In genomic region chr7:129575699-129576098, GRCh38 we compare ENCODE assay signal across 2 cellular contexts.
A peak's percentile ranks its signal among the peaks of the same experiment; 100 is the strongest.
TF ChIP-seq lines count a peak whose summit lies in the region.

No MANE protein-coding gene starts in this region.

TF ChIP-seq in HepG2, 621 proteins besides CTCF, POLR2A, EP300 and RAD21:
- TF ChIP-seq KDM6A (CRISPR knock-in tag; IDR thresholded peaks at IDR 0.05; ENCODE audit: low read depth) (no peak), HMGA1 (CRISPR knock-in tag; conservative IDR thresholded peaks at IDR 0.05) (no peak), CEBPZ (IDR thresholded peaks at IDR 0.05; ENCODE audit: low read length) (no peak), EHMT2 (IDR thresholded peaks at IDR 0.05; ENCODE audit: borderline replicate concordance, low read depth, low read length) (no peak), YEATS4 (CRISPR knock-in tag; IDR thresholded peaks at IDR 0.05; ENCODE audit: borderline replicate concordance) (no peak), ZNF20 (CRISPR knock-in tag; IDR thresholded peaks at IDR 0.05) (no peak), CEBPB (IDR thresholded peaks at IDR 0.05; ENCODE audit: borderline replicate concordance, low read depth, low read length) (peak; percentile 61), CSRNP2 (CRISPR knock-in tag; conservative IDR thresholded peaks at IDR 0.05; ENCODE audit: low read depth) (no peak), RFXAP (CRISPR knock-in tag; IDR thresholded peaks at IDR 0.05; ENCODE audit: borderline replicate concordance) (no peak)

TF ChIP-seq in K562, 482 proteins besides CTCF, POLR2A, EP300 and RAD21:
- TF ChIP-seq SIN3B (IDR thresholded peaks at IDR 0.05; ENCODE audit: low read depth), result no peak
- no peak for TF ChIP-seq ZBED1 (IDR thresholded peaks at IDR 0.05)
- TF ChIP-seq, protein P1, sequence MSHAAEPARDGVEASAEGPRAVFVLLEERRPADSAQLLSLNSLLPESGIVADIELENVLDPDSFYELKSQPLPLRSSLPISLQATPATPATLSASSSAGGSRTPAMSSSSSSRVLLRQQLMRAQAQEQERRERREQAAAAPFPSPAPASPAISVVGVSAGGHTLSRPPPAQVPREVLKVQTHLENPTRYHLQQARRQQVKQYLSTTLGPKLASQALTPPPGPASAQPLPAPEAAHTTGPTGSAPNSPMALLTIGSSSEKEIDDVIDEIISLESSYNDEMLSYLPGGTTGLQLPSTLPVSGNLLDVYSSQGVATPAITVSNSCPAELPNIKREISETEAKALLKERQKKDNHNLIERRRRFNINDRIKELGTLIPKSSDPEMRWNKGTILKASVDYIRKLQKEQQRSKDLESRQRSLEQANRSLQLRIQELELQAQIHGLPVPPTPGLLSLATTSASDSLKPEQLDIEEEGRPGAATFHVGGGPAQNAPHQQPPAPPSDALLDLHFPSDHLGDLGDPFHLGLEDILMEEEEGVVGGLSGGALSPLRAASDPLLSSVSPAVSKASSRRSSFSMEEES (CRISPR knock-in tag; IDR thresholded peaks at IDR 0.05), result no peak
- no peak for TF ChIP-seq SUPT5H (IDR thresholded peaks at IDR 0.05)
- no peak for TF ChIP-seq MTA1 (IDR thresholded peaks at IDR 0.05; ENCODE audit: borderline replicate concordance)
- peak; percentile 49; the same call in 1 of the 2 replicates for TF ChIP-seq CEBPG (CRISPR knock-in tag; IDR thresholded peaks at IDR 0.05)
- TF ChIP-seq CEBPG (tag; conservative IDR thresholded peaks at IDR 0.05 in 1 of 2, IDR thresholded peaks at IDR 0.05 in 1 of 2), result peak; percentile 31 to 76; a peak in 2 of 4 replicates
- no peak for TF ChIP-seq TEAD4 (IDR thresholded peaks at IDR 0.05; ENCODE audit: low read length)
- TF ChIP-seq TEAD4 (CRISPR knock-in tag; IDR thresholded peaks at IDR 0.05; ENCODE audit: borderline replicate concordance), result no peak
- no peak for TF ChIP-seq ZNF133 (CRISPR knock-in tag; IDR thresholded peaks at IDR 0.05)
- TF ChIP-seq RCOR1 (IDR thresholded peaks at IDR 0.05; ENCODE audit: borderline replicate concordance in 1 of 2, low read depth in 2 of 2, low read length in 2 of 2), result no peak
- peak; percentile 55 for TF ChIP-seq ATF3 (IDR thresholded peaks at IDR 0.05)
- no peak for TF ChIP-seq ATF3 (CRISPR knock-in tag; conservative IDR thresholded peaks at IDR 0.05)
- TF ChIP-seq MCM5 (IDR thresholded peaks at IDR 0.05; ENCODE audit: low read depth), result no peak
- peak; percentile 50 for TF ChIP-seq CEBPB (tag; IDR thresholded peaks at IDR 0.05)
- TF ChIP-seq TCFL5 (CRISPR knock-in tag; conservative IDR thresholded peaks at IDR 0.05), result no peak
- no peak for TF ChIP-seq ZC3H4 (CRISPR knock-in tag; IDR thresholded peaks at IDR 0.05; ENCODE audit: borderline replicate concordance)
